ENCODE assay signal across 14 cellular contexts in the genomic region with DNA sequence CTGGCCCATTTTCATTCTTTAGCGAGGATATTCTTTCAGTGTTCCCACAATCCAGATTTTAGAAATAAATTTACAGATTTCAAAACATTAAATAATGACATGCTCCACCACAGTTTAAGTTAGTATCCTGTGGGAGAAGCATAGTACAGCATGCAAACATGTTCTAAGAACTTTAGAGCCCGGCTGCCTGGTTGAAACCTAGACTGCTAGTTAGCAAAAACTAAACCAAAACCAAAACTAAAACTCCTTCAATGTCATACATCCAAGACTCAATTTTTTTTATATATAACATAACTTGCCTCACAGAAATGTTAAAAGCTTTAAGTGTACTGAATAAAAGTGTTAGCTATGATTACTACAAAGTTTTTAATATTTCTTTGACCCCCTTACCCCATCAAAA. TPM values are rescaled to one million over a fixed set of nuclear protein-coding genes. Genes with fewer than 3 reads are reported as not detected.
A peak's percentile ranks its signal among the peaks of the same experiment; 100 is the strongest.
DNase-seq lines count a peak whose midpoint lies in the region; ATAC-seq and TF ChIP-seq lines count a peak whose summit lies in the region.
"Had no signal": no experiment of that assay in that cellular context is flagged by ENCODE, and none has a peak within 500 bp of the region (broad histone marks: within the 10 kb centered on the region; RNA-seq: fewer than 3 reads in every experiment).

No MANE protein-coding gene starts in this region.

- H3K9ac ChIP-seq in mesendoderm (ENCODE audit: low read length): no peak overlapping the region

- DNase-seq in activated CD4-positive, alpha-beta T cell treated with anti-CD3 and anti-CD28 coated beads, Interleukin-2, amount 10 ng/mL, durations not matched to agents 7 days and 5 days: no peak
- DNase-seq in activated CD4-positive, alpha-beta T cell treated with anti-CD3 and anti-CD28 coated beads for 4 hours: no peak
- peak; percentile 31 for DNase-seq in activated CD4-positive, alpha-beta memory T cell treated with anti-CD3 and anti-CD28 coated beads for 36 hours
- DNase-seq in natural killer cell (no peak), mesendoderm (no peak), foreskin melanocyte (no peak), esophagus muscularis mucosa (ENCODE audit: extremely low spot score) (no peak)
- DNase-seq: DMS 273 treated with DMSO at 0.1 percent for 48 hours, left ventricle myocardium superior, nucleus accumbens, small intestine, upper lobe of right lung had no signal

- H3K36me3 Mint-ChIP-seq in activated CD4-positive, alpha-beta T cell treated with anti-CD3 and anti-CD28 coated beads, Interleukin-2, amount 10 ng/mL, durations not matched to agents 7 days and 5 days (ENCODE audit: low read depth): peaks cover 74% of the 10 kb centered on the region
- peaks cover 64% of the 10 kb centered on the region for H3K36me3 Mint-ChIP-seq in activated CD4-positive, alpha-beta memory T cell treated with anti-CD3 and anti-CD28 coated beads for 36 hours
- peaks cover 28% of the 10 kb centered on the region for H3K36me3 Mint-ChIP-seq in natural killer cell

- no peak overlapping the region for H3K4me3 Mint-ChIP-seq in activated CD4-positive, alpha-beta T cell treated with anti-CD3 and anti-CD28 coated beads, Interleukin-2, amount 10 ng/mL, durations not matched to agents 7 days and 5 days
- no peak overlapping the region for H3K4me3 Mint-ChIP-seq in activated CD4-positive, alpha-beta memory T cell treated with anti-CD3 and anti-CD28 coated beads for 36 hours
- H3K4me3 Mint-ChIP-seq in natural killer cell: no peak overlapping the region

- TF ChIP-seq EP300 in esophagus muscularis mucosa (IDR thresholded peaks at IDR 0.05): no peak

- H3K27me3 ChIP-seq in mesendoderm (ENCODE audit: insufficient read depth, low read length, poor library complexity): no peaks in the 10 kb centered on the region
- no peaks in the 10 kb centered on the region for H3K27me3 ChIP-seq in esophagus muscularis mucosa
- H3K27me3 ChIP-seq: upper lobe of right lung had no signal

- no peak overlapping the region for H3K4me2 ChIP-seq in mesendoderm (ENCODE audit: low read length)
- H3K4me2 ChIP-seq: A549 had no signal

- no peak overlapping the region for H3K23ac ChIP-seq in mesendoderm (ENCODE audit: low read length)

- H3K36me3 ChIP-seq in mesendoderm (ENCODE audit: control insufficient read depth, insufficient read depth, low read length): peaks cover 11% of the 10 kb centered on the region
- H3K36me3 ChIP-seq in esophagus muscularis mucosa: peaks cover 65 to 100% (median 94%) of the 10 kb centered on the region in 4 donors

- peaks cover 3% of the 10 kb centered on the region for H3K9me3 Mint-ChIP-seq in activated CD4-positive, alpha-beta T cell treated with anti-CD3 and anti-CD28 coated beads, Interleukin-2, amount 10 ng/mL, durations not matched to agents 7 days and 5 days
- no peaks in the 10 kb centered on the region for H3K9me3 Mint-ChIP-seq in activated CD4-positive, alpha-beta memory T cell treated with anti-CD3 and anti-CD28 coated beads for 36 hours
- peaks cover 0 to 3% of the 10 kb centered on the region in 2 donors for H3K9me3 Mint-ChIP-seq in natural killer cell

- peaks cover 24% of the 10 kb centered on the region for H3K4me1 Mint-ChIP-seq in activated CD4-positive, alpha-beta T cell treated with anti-CD3 and anti-CD28 coated beads, Interleukin-2, amount 10 ng/mL, durations not matched to agents 7 days and 5 days
- H3K4me1 Mint-ChIP-seq in activated CD4-positive, alpha-beta memory T cell treated with anti-CD3 and anti-CD28 coated beads for 36 hours (ENCODE audit: low read depth): peaks cover 19% of the 10 kb centered on the region
- peaks cover 5 to 21% of the 10 kb centered on the region in 2 donors for H3K4me1 Mint-ChIP-seq in natural killer cell

- H3K27ac Mint-ChIP-seq in activated CD4-positive, alpha-beta T cell treated with anti-CD3 and anti-CD28 coated beads, Interleukin-2, amount 10 ng/mL, durations not matched to agents 7 days and 5 days: peak overlapping the region; percentile 66
- H3K27ac Mint-ChIP-seq in activated CD4-positive, alpha-beta memory T cell treated with anti-CD3 and anti-CD28 coated beads for 36 hours: peak overlapping the region; percentile 71
- peak overlapping the region; percentile 10 to 80 for H3K27ac Mint-ChIP-seq in natural killer cell

- H3K9me3 ChIP-seq in esophagus muscularis mucosa: no peaks in the 10 kb centered on the region
- H3K9me3 ChIP-seq: A549, upper lobe of right lung had no signal

- TF ChIP-seq CTCF in natural killer cell (IDR thresholded peaks at IDR 0.05): no peak
- TF ChIP-seq CTCF in esophagus muscularis mucosa (IDR thresholded peaks at IDR 0.05): no peak

- H3K4me3 ChIP-seq in mesendoderm (ENCODE audit: low read length): no peak overlapping the region
- H3K4me3 ChIP-seq in esophagus muscularis mucosa: no peak overlapping the region
- H3K4me3 ChIP-seq: A549, upper lobe of right lung had no signal

- H3K18ac ChIP-seq in mesendoderm (ENCODE audit: low read length): no peak overlapping the region

- peaks cover 2% of the 10 kb centered on the region for H3K79me1 ChIP-seq in mesendoderm (ENCODE audit: low read length)

- no peak overlapping the region for H2BK15ac ChIP-seq in mesendoderm (replicated peaks; ENCODE audit: low read depth)

- POLR2A ChIA-PET in activated CD4-positive, alpha-beta T cell treated with anti-CD3 and anti-CD28 coated beads, Interleukin-2, amount 10 ng/mL, durations not matched to agents 7 days and 5 days (lab: Charles Lee): no interaction called here
- POLR2A ChIA-PET in activated CD4-positive, alpha-beta memory T cell treated with anti-CD3 and anti-CD28 coated beads for 36 hours (lab: Charles Lee): interaction anchor here (0.6 kb wide), 2 partner anchors 11 to 117 kb away, joined by 3 read pairs; no protein-coding TSS in a partner anchor

- H3K56ac ChIP-seq in mesendoderm (ENCODE audit: low read length): no peak overlapping the region

- CTCF ChIA-PET in activated CD4-positive, alpha-beta T cell treated with anti-CD3 and anti-CD28 coated beads, Interleukin-2, amount 10 ng/mL, durations not matched to agents 7 days and 5 days (lab: Charles Lee): interaction anchor here (0.6 kb wide), 1 partner anchor 8 kb away, joined by 3 read pairs; no protein-coding TSS in a partner anchor
- CTCF ChIA-PET in activated CD4-positive, alpha-beta memory T cell treated with anti-CD3 and anti-CD28 coated beads for 36 hours (lab: Charles Lee): interaction anchor here (1.0 kb wide), 1 partner anchor 242 kb away, joined by 3 read pairs; no protein-coding TSS in a partner anchor

- peaks cover 43% of the 10 kb centered on the region for H3K79me2 ChIP-seq in mesendoderm (ENCODE audit: control insufficient read depth, insufficient read depth, low read length)

- H3K27ac ChIP-seq in mesendoderm (ENCODE audit: low read depth, low read length): no peak overlapping the region
- H3K27ac ChIP-seq in esophagus muscularis mucosa (replicated peaks in 1 of 4): no peak overlapping the region
- H3K27ac ChIP-seq: A549, upper lobe of right lung had no signal

- H2BK5ac ChIP-seq in mesendoderm (ENCODE audit: low read length): no peak overlapping the region

- TF ChIP-seq POLR2A in esophagus muscularis mucosa (IDR thresholded peaks at IDR 0.05; ENCODE audit: low read depth): no peak

- no peak overlapping the region for H4K8ac ChIP-seq in mesendoderm (ENCODE audit: low read depth, low read length)

- ATAC-seq in GM21786 (IDR thresholded peaks at IDR 0.05; ENCODE audit: unreplicated experiment) (peak; percentile 84), natural killer cell (peak in 2 of 3 donors; percentile 32 to 42)
- ATAC-seq: A549, left ventricle myocardium superior, upper lobe of right lung had no signal

- H4K5ac ChIP-seq in mesendoderm (ENCODE audit: low read length): no peak overlapping the region

- no peak overlapping the region for H3K4ac ChIP-seq in mesendoderm (ENCODE audit: low read depth, low read length)

- intact Hi-C loops in activated CD4-positive, alpha-beta memory T cell treated with anti-CD3 and anti-CD28 coated beads for 36 hours (cut with micrococcal nuclease): loop anchor here (2.0 kb wide), 1 partner anchor 16 kb away; a partner anchor contains a TSS
- intact Hi-C loops in natural killer cell (cut with micrococcal nuclease): no loop called here
- intact Hi-C loops in esophagus muscularis mucosa (cut with DNase I): no loop called here

- WGBS in mesendoderm (ENCODE audit: extremely low coverage, insufficient coverage, low lambda C conversion rate): no CpG with 5 or more reads among the region's 2 CpGs
- WGBS in esophagus muscularis mucosa: 94% methylated on average over 2 of the region's 2 CpGs

- H3K4me1 ChIP-seq in mesendoderm (ENCODE audit: control insufficient read depth, low read depth, low read length) (no peaks in the 10 kb centered on the region), esophagus muscularis mucosa (no peaks in the 10 kb centered on the region)
- H3K4me1 ChIP-seq: A549, upper lobe of right lung had no signal

- H2BK120ac ChIP-seq in mesendoderm (ENCODE audit: low read depth, low read length): no peak overlapping the region

- no peak overlapping the region for H2AK5ac ChIP-seq in mesendoderm (ENCODE audit: low read length)

- no peaks in the 10 kb centered on the region for H3K27me3 Mint-ChIP-seq in activated CD4-positive, alpha-beta T cell treated with anti-CD3 and anti-CD28 coated beads, Interleukin-2, amount 10 ng/mL, durations not matched to agents 7 days and 5 days
- no peaks in the 10 kb centered on the region for H3K27me3 Mint-ChIP-seq in activated CD4-positive, alpha-beta memory T cell treated with anti-CD3 and anti-CD28 coated beads for 36 hours
- H3K27me3 Mint-ChIP-seq in natural killer cell (ENCODE audit: low read depth in 2 of 2): no peaks in the 10 kb centered on the region

RNA-seq across cellular contexts. Expression of a gene that starts 17.0 kb away (rescaled TPM):
- total RNA-seq in activated CD4-positive, alpha-beta T cell treated with anti-CD3 and anti-CD28 coated beads, Interleukin-2, amount 10 ng/mL, durations not matched to agents 7 days and 5 days: 100 to 1,000 TPM; 109 to 143 TPM
- total RNA-seq in activated CD4-positive, alpha-beta memory T cell treated with anti-CD3 and anti-CD28 coated beads for 36 hours: 10 to 100 TPM; 75.4 to 77.8 TPM
- total RNA-seq in natural killer cell (100 to 1,000 TPM; 269 to 385 (median 324) TPM), esophagus muscularis mucosa (10 to 100 TPM; 16.7 to 35.3 (median 28.7) TPM)
- 100 TPM for polyA plus RNA-seq in mesendoderm (2013, experiment 1 of 2)
- polyA plus RNA-seq in mesendoderm (2013, experiment 2 of 2): 100.0 TPM

RNA-seq across cellular contexts. Expression of a gene that starts 44.5 kb away (rescaled TPM):
- total RNA-seq in activated CD4-positive, alpha-beta T cell treated with anti-CD3 and anti-CD28 coated beads, Interleukin-2, amount 10 ng/mL, durations not matched to agents 7 days and 5 days: 1 to 10 TPM in 1 of 2 experiments, under 1 TPM in 1; 0.50 to 1.2 TPM
- total RNA-seq in activated CD4-positive, alpha-beta memory T cell treated with anti-CD3 and anti-CD28 coated beads for 36 hours: under 1 TPM; 0.19 to 0.24 TPM
- total RNA-seq in natural killer cell: 1 to 10 TPM in 2 of 3 donors, not detected in 1; 1.4 to 2.9 TPM
- 53.9 TPM for polyA plus RNA-seq in mesendoderm (2013, experiment 1 of 2)
- 54.3 TPM for polyA plus RNA-seq in mesendoderm (2013, experiment 2 of 2)
- total RNA-seq in esophagus muscularis mucosa: 1 to 10 TPM in 1 of 4 donors, under 1 TPM in 1, not detected in 2; 0.45 to 1.7 TPM
- total RNA-seq: left ventricle myocardium superior had no signal
